In the genomic region with DNA sequence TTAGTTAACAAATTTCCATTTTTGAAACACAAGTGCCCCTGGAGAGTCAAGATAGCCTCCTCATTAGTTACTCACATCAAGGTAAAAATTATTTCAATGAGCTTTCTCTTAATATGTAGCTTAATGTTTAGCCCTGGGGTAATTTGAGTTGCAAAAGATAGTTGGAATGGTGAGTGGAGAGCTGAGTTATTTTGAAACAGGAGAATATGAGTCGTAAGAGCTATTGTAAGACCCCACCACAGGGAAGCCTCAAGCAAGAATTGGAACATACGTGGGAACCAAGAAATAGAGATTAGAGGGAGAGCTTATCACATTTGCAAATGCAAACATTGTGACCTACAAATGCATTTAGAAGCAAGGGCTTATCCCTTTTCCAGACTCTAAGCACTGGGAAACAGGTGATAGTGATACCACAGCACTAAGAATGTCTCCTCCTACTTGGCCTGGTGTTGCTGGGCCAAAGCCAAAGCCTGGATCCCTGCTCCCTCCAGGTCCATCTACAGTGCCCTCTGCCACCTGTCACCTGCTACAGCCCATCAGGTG, we compare ENCODE assay signal across 11 cellular contexts.
DNase-seq lines count a peak whose midpoint lies in the region; ATAC-seq, FAIRE-seq and TF ChIP-seq lines count a peak whose summit lies in the region.
"Had no signal": no experiment of that assay in that cellular context is flagged by ENCODE, and none has a peak within 500 bp of the region (broad histone marks: within the 10 kb centered on the region; RNA-seq: fewer than 3 reads in every experiment).

No MANE protein-coding gene starts in this region.

- no peak for TF ChIP-seq CTCF in MCF 10A (IDR thresholded peaks at IDR 0.05; ENCODE audit: unreplicated experiment)
- no peak for TF ChIP-seq CTCF in breast epithelium (IDR thresholded peaks at IDR 0.05)
- TF ChIP-seq CTCF in fibroblast of villous mesenchyme (IDR thresholded peaks at IDR 0.05; ENCODE audit: insufficient read depth, low read depth, low read length), result no peak
- no peak for TF ChIP-seq CTCF in prostate gland (IDR thresholded peaks at IDR 0.05)

- peak; percentile 58 for DNase-seq in MCF 10A (ENCODE audit: unreplicated experiment)
- no peak for DNase-seq in breast epithelium (ENCODE audit: low spot score in 2 of 2)
- DNase-seq in RCC 7860 (ENCODE audit: low spot score), result peak; percentile 35
- DNase-seq in fibroblast of villous mesenchyme (ENCODE audit: low read depth), result peak; percentile 43
- DNase-seq in NOMO-1 (lab: John Stamatoyannopoulos, UW; ENCODE audit: unreplicated experiment in 2 of 2), result no peak
- no peak for DNase-seq in prostate gland (ENCODE audit: low spot score)
- no peak for DNase-seq in activated T-cell treated with anti-CD3 and anti-CD28 coated beads, Interleukin-2, amount 50 U/mL, for 1 hour
- no peak for DNase-seq in left ventricle myocardium superior
- DNase-seq: NCI-H748 treated with DMSO at 0.1 percent for 48 hours had no signal

- H3K36me3 ChIP-seq in breast epithelium (no peaks in the 10 kb centered on the region), prostate gland (no peaks in the 10 kb centered on the region)
- H3K36me3 ChIP-seq: tibial nerve had no signal

- no TSS peak for BruUV-seq in MCF 10A (replicated peaks; lab: Mats Ljungman, UMichigan)

- H3K27me3 ChIP-seq in breast epithelium (no peaks in the 10 kb centered on the region), prostate gland (replicated peaks; ENCODE audit: insufficient read depth) (no peaks in the 10 kb centered on the region)
- H3K27me3 ChIP-seq: tibial nerve had no signal

- intact Hi-C loops in MCF 10A (cut with micrococcal nuclease), result no loop called here
- intact Hi-C loops in breast epithelium (cut with DNase I; ENCODE audit: low total_unique reads), result no loop called here
- intact Hi-C loops in prostate gland (cut with DNase I), result no loop called here
- intact Hi-C loops in left ventricle myocardium superior (cut with micrococcal nuclease), result loop anchor here (10.0 kb wide), 1 partner anchor 61 kb away; no protein-coding TSS in a partner anchor

- ATAC-seq in left ventricle myocardium superior, result no peak
- ATAC-seq: activated CD4-positive, CD25-positive, alpha-beta regulatory T cell treated with anti-CD3 and anti-CD28 coated beads, Interleukin-2, amount 50 U/mL, for 24 hours had no signal

- H3K4me3 Mint-ChIP-seq in MCF 10A (ENCODE audit: unreplicated experiment), result no peak overlapping the region

- H3K27ac ChIP-seq in breast epithelium (no peak overlapping the region), prostate gland (no peak overlapping the region)
- H3K27ac ChIP-seq: tibial nerve had no signal

- POLR2A ChIA-PET in MCF 10A (lab: Yijun Ruan, JAX), result interaction anchor here (0.6 to 1.4 kb wide), 3 partner anchors 11 to 1947 kb away, joined by 3 to 4 read pairs (median 3); no protein-coding TSS in a partner anchor

- no peaks in the 10 kb centered on the region for H3K27me3 Mint-ChIP-seq in MCF 10A (ENCODE audit: insufficient read depth, unreplicated experiment)

- CTCF ChIA-PET in MCF 10A (lab: Yijun Ruan, JAX), result interaction anchor here (0.7 to 1.2 kb wide), 3 partner anchors 14 to 234 kb away, joined by 3 read pairs; no protein-coding TSS in a partner anchor

- H3K4me1 Mint-ChIP-seq in MCF 10A (ENCODE audit: insufficient read depth, unreplicated experiment), result peaks cover 26% of the 10 kb centered on the region

- no peaks in the 10 kb centered on the region for H3K36me3 Mint-ChIP-seq in MCF 10A (ENCODE audit: insufficient read depth, unreplicated experiment)

- no peaks in the 10 kb centered on the region for H3K9me3 ChIP-seq in breast epithelium
- no peaks in the 10 kb centered on the region for H3K9me3 ChIP-seq in prostate gland
- H3K9me3 ChIP-seq: tibial nerve had no signal

- H3K9me3 Mint-ChIP-seq in MCF 10A (ENCODE audit: unreplicated experiment), result no peaks in the 10 kb centered on the region

- H3K4me1 ChIP-seq in breast epithelium, result no peaks in the 10 kb centered on the region
- no peaks in the 10 kb centered on the region for H3K4me1 ChIP-seq in prostate gland (replicated peaks)

- peak overlapping the region; percentile 55 for H3K27ac Mint-ChIP-seq in MCF 10A (ENCODE audit: low read depth, unreplicated experiment)

- TF ChIP-seq POLR2A in breast epithelium (IDR thresholded peaks at IDR 0.05), result no peak
- no peak for TF ChIP-seq POLR2A in prostate gland (IDR thresholded peaks at IDR 0.05)

- WGBS in prostate gland, result 74% methylated on average over 2 of the region's 2 CpGs

- peak; percentile 52 for FAIRE-seq in RCC 7860 (lab: Jason Lieb, UNC)

- H3K4me3 ChIP-seq in breast epithelium, result no peak overlapping the region
- H3K4me3 ChIP-seq in fibroblast of villous mesenchyme (ENCODE audit: low read depth, low read length), result no peak overlapping the region
- H3K4me3 ChIP-seq in prostate gland, result no peak overlapping the region
- H3K4me3 ChIP-seq: tibial nerve had no signal

Comparison
In these comparisons a context has a peak if more than half of its experiments do, and no peak if none do; other contexts are left out.
1. DNase-seq: peak in MCF 10A (single experiment), RCC 7860 (single experiment) and fibroblast of villous mesenchyme (single experiment); none in breast epithelium (0 of 2), NOMO-1 (0 of 2), prostate gland (single experiment), activated T-cell treated with anti-CD3 and anti-CD28 coated beads, Interleukin-2, amount 50 U/mL, for 1 hour (single experiment) and left ventricle myocardium superior (single experiment).